ENCODE assay signal across 8 cellular contexts in genomic region chr11:61897387-61898246, GRCh38. TPM values are rescaled to one million over a fixed set of nuclear protein-coding genes. Genes with fewer than 3 reads are reported as not detected.
DNase-seq lines count a peak whose midpoint lies in the region; ATAC-seq lines count a peak whose summit lies in the region.

No MANE protein-coding gene starts in this region.

- H3K9me3 Mint-ChIP-seq in central memory CD8-positive, alpha-beta T cell = no peaks in the 10 kb centered on the region

- H3K4me3 Mint-ChIP-seq in central memory CD8-positive, alpha-beta T cell = no peak overlapping the region

- H3K27me3 Mint-ChIP-seq in central memory CD8-positive, alpha-beta T cell = no peaks in the 10 kb centered on the region

- peaks cover 7% of the 10 kb centered on the region for H3K4me1 Mint-ChIP-seq in central memory CD8-positive, alpha-beta T cell

- H3K36me3 Mint-ChIP-seq in central memory CD8-positive, alpha-beta T cell (ENCODE audit: insufficient read depth) = peaks cover 6% of the 10 kb centered on the region

- DNase-seq in A172 (ENCODE audit: low spot score) = peak; percentile 53
- peak; percentile 31 for DNase-seq in NCI-H2227 treated with DMSO at 0.1 percent for 48 hours (lab: John Stamatoyannopoulos, UW)
- peak; percentile 70 to 75 for DNase-seq in activated CD4-positive, alpha-beta T cell treated with anti-CD3 and anti-CD28 coated beads for 24 hours (ENCODE audit: low read depth in 2 of 2)
- peak; percentile 57 to 65 for DNase-seq in central memory CD8-positive, alpha-beta T cell (ENCODE audit: low spot score in 2 of 2)
- peak; percentile 89 for DNase-seq in left kidney (ENCODE audit: low read depth, low spot score)
- DNase-seq in stimulated activated CD4-positive, alpha-beta T cell treated with anti-CD3 and anti-CD28 coated beads, Interleukin-4, amount 100 ng/mL, for 24 hours = peak; percentile 84

- ATAC-seq in GM18909 (IDR thresholded peaks at IDR 0.05; ENCODE audit: poor library complexity, unreplicated experiment) (peak; percentile 43), GM21390 (IDR thresholded peaks at IDR 0.05; ENCODE audit: unreplicated experiment) (no peak)
- no peak for ATAC-seq in central memory CD8-positive, alpha-beta T cell (replicated peaks; ENCODE audit: extremely low read depth, poor library complexity, severe bottlenecking)

- no peak overlapping the region for H3K27ac Mint-ChIP-seq in central memory CD8-positive, alpha-beta T cell (ENCODE audit: low read depth)

RNA-seq across cellular contexts. Expression of gene FADS3, which starts 6.3 kb away (rescaled TPM):
- 139 and 190 TPM in 2 replicates for total RNA-seq in A172 (2014; rRNA removed; shearing (Covaris generic))

RNA-seq across cellular contexts. Expression of gene RAB3IL1, which starts 19.7 kb away (rescaled TPM):
- total RNA-seq in A172 (2014; rRNA removed; shearing (Covaris generic)) = 2.4 and 8.5 TPM in 2 replicates

RNA-seq across cellular contexts. Expression of gene BEST1, which starts 52.5 kb away (rescaled TPM):
- total RNA-seq in A172 (2014; rRNA removed; shearing (Covaris generic)) = 0.79 and 1.00 TPM in 2 replicates

Comparison
In these comparisons a context has a peak if more than half of its experiments do, and no peak if none do; other contexts are left out.
1. DNase-seq: peak in every context shown above with its lines; median percentile 89 in left kidney; 84 in stimulated activated CD4-positive, alpha-beta T cell treated with anti-CD3 and anti-CD28 coated beads, Interleukin-4, amount 100 ng/mL, for 24 hours; 72 in activated CD4-positive, alpha-beta T cell treated with anti-CD3 and anti-CD28 coated beads for 24 hours; 61 in central memory CD8-positive, alpha-beta T cell; 53 in A172; 31 in NCI-H2227 treated with DMSO at 0.1 percent for 48 hours.